ENCODE assay signal across 33 cellular contexts in the genomic region with DNA sequence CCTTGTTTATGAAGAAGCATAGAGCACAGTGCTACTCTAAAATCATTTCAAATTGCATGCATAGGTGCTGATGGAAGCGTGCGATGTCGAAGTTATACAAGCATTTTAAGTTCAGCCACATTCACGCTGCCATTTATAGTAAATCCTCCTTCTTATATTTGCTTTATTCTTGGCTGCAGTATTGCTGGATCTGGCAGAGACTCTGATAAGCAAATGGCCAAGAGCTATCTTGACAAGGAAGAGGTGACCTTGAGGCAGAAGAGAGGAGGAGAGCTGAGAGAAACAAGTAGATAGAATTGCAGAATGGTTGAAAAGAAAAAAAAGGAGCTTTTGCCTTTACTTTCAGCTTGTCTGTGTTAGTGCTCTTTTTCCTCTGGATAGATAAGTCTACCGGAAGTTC. TPM values are rescaled to one million over a fixed set of nuclear protein-coding genes. Genes with fewer than 3 reads are reported as not detected.
"Had no signal": no experiment of that assay in that cellular context is flagged by ENCODE, and none has a peak within 500 bp of the region (broad histone marks: within the 10 kb centered on the region; RNA-seq: fewer than 3 reads in every experiment).

No MANE protein-coding gene starts in this region.

- H3K27ac ChIP-seq: Peyer's patch, VCaP had no signal

- H3K4me1 ChIP-seq: Peyer's patch had no signal

- DNase-seq: activated B cell treated with CpG ODN at 0.5 μM for 24 hours; activated CD4-positive, alpha-beta memory T cell treated with anti-CD3 and anti-CD28 coated beads for 36 hours; activated CD4-positive, alpha-beta T cell treated with anti-CD3 and anti-CD28 coated beads for 4 hours; activated CD4-positive, alpha-beta T cell treated with anti-CD3 and anti-CD28 coated beads, Interleukin-2, amount 50 U/mL, for 1 hour; activated CD4-positive, CD25-positive, alpha-beta regulatory T cell treated with anti-CD3 and anti-CD28 coated beads, Interleukin-2, amount 50 U/mL, for 72 hours; activated CD8-positive, alpha-beta memory T cell treated with anti-CD3 and anti-CD28 coated beads, Interleukin-2, amount 50 U/mL, for 4 hours; activated effector memory CD4-positive, alpha-beta T cell treated with Interleukin-2 at 50 U/mL for 16 hours; activated naive CD4-positive, alpha-beta T cell treated with anti-CD3 and anti-CD28 coated beads, Interleukin-2, amount 10 ng/mL, durations not matched to agents 7 days and 5 days; activated naive CD8-positive, alpha-beta T cell treated with anti-CD3 and anti-CD28 coated beads, Interleukin-2, amount 50 U/mL, for 24 hours; activated T-cell treated with anti-CD3 and anti-CD28 coated beads for 4 hours; activated T-cell treated with anti-CD3 and anti-CD28 coated beads, Interleukin-2, amount 50 U/mL, for 4 hours; anterior cingulate cortex; Kasumi-1; KG1; MG63; NCI-H1048; NCI-H1105 treated with DMSO at 0.1 percent for 48 hours; NCI-H1436; NCI-H1694; NCI-H1930; NCI-H345; NCI-H524 treated with DMSO at 0.1 percent for 48 hours; PC-3; Peyer's patch; RPMI8226; T1000 had no signal

- H3K36me3 Mint-ChIP-seq: activated naive CD8-positive, alpha-beta T cell had no signal

- H3K27me3 Mint-ChIP-seq: activated B cell treated with CpG ODN at 0.5 μM for 24 hours; activated CD4-positive, alpha-beta memory T cell treated with anti-CD3 and anti-CD28 coated beads for 36 hours; activated naive CD4-positive, alpha-beta T cell treated with anti-CD3 and anti-CD28 coated beads, Interleukin-2, amount 10 ng/mL, durations not matched to agents 7 days and 5 days; brain; central memory CD8-positive, alpha-beta T cell had no signal

- H3K4me3 ChIP-seq: MG63, Peyer's patch had no signal

- H3K4me3 Mint-ChIP-seq: activated B cell treated with CpG ODN at 0.5 μM for 24 hours; activated CD4-positive, alpha-beta memory T cell treated with anti-CD3 and anti-CD28 coated beads for 36 hours; activated naive CD4-positive, alpha-beta T cell treated with anti-CD3 and anti-CD28 coated beads, Interleukin-2, amount 10 ng/mL, durations not matched to agents 7 days and 5 days; activated naive CD8-positive, alpha-beta T cell; activated naive CD8-positive, alpha-beta T cell treated with anti-CD3 and anti-CD28 coated beads, Interleukin-2, amount 50 U/mL, for 24 hours; activated T-cell treated with anti-CD3 and anti-CD28 coated beads, Interleukin-2, amount 50 U/mL, for 4 hours; central memory CD8-positive, alpha-beta T cell had no signal

- H3K36me3 ChIP-seq: MG63, Peyer's patch had no signal

- H3K27me3 ChIP-seq: MG63, Peyer's patch had no signal

- H3K4me1 Mint-ChIP-seq: activated B cell treated with CpG ODN at 0.5 μM for 24 hours; activated naive CD4-positive, alpha-beta T cell treated with anti-CD3 and anti-CD28 coated beads, Interleukin-2, amount 10 ng/mL, durations not matched to agents 7 days and 5 days; activated naive CD8-positive, alpha-beta T cell treated with anti-CD3 and anti-CD28 coated beads, Interleukin-2, amount 50 U/mL, for 24 hours; central memory CD8-positive, alpha-beta T cell had no signal

- ATAC-seq: activated naive CD8-positive, alpha-beta T cell treated with anti-CD3 and anti-CD28 coated beads, Interleukin-2, amount 50 U/mL, for 24 hours; activated T-cell treated with anti-CD3 and anti-CD28 coated beads, Interleukin-2, amount 50 U/mL, for 4 hours; PC-3 had no signal

- H3K27ac Mint-ChIP-seq: activated B cell treated with CpG ODN at 0.5 μM for 24 hours; activated CD4-positive, alpha-beta memory T cell treated with anti-CD3 and anti-CD28 coated beads for 36 hours; activated naive CD4-positive, alpha-beta T cell treated with anti-CD3 and anti-CD28 coated beads, Interleukin-2, amount 10 ng/mL, durations not matched to agents 7 days and 5 days; activated naive CD8-positive, alpha-beta T cell; activated naive CD8-positive, alpha-beta T cell treated with anti-CD3 and anti-CD28 coated beads, Interleukin-2, amount 50 U/mL, for 24 hours had no signal

RNA-seq across cellular contexts. Expression of a gene that starts 18.9 kb away (rescaled TPM):
- total RNA-seq: activated B cell treated with CpG ODN at 0.5 μM for 24 hours; bronchial epithelial cell; PC-3; T-helper 1 cell treated with Interleukin-12 subunit alpha and Interleukin-12 subunit beta and Interleukin-4 antibody, amounts not matched to agents 30 ng/mL and 1 ng/mL, for 36 hours; T-helper 2 cell treated with Interferon-gamma antibody and Interleukin-4, amounts not matched to agents 100 ng/mL and 5 ng/mL, for 36 hours had no signal
